ENCODE assay signal across 1 cellular context in the genomic region with DNA sequence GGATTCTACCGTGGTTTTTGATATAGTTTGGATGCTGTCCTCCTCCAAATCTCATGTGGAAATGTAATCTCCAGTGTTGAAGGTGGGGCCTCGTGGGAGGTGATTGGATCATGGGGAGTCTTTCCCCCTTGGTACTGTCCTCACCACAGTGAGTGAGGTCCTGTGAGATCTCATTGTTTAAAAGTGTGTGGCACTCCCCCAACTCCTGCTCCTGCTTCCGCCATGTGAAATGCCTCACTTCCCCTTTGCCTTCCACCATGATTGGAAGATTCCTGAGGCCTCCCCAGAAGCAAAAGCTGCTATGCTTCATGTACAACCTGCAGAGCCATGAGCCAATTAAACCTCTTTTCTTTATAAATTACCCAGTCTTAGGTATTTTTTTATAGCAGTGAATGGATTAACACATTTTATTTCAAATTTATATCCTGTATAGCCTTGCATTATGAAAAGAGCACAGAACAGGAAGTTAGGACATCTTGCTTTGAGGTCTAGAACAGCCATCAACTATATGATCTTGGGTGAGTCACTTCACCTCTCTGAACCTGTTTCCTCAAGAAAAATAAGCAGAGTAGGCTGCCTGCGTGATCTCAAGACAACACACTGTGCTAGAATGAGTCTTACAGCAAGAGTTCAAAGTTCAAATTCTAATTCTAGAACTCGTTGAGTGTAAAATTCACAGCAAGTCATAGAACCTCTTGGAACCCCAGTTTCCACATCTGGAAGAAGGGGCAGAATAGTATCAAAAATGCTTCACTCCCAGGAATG.
TF ChIP-seq lines count a peak whose summit lies in the region.

No MANE protein-coding gene starts in this region.

TF ChIP-seq in GM23338, 12 proteins besides CTCF, POLR2A, EP300 and RAD21 (continued from another document):
- TF ChIP-seq, protein P1, sequence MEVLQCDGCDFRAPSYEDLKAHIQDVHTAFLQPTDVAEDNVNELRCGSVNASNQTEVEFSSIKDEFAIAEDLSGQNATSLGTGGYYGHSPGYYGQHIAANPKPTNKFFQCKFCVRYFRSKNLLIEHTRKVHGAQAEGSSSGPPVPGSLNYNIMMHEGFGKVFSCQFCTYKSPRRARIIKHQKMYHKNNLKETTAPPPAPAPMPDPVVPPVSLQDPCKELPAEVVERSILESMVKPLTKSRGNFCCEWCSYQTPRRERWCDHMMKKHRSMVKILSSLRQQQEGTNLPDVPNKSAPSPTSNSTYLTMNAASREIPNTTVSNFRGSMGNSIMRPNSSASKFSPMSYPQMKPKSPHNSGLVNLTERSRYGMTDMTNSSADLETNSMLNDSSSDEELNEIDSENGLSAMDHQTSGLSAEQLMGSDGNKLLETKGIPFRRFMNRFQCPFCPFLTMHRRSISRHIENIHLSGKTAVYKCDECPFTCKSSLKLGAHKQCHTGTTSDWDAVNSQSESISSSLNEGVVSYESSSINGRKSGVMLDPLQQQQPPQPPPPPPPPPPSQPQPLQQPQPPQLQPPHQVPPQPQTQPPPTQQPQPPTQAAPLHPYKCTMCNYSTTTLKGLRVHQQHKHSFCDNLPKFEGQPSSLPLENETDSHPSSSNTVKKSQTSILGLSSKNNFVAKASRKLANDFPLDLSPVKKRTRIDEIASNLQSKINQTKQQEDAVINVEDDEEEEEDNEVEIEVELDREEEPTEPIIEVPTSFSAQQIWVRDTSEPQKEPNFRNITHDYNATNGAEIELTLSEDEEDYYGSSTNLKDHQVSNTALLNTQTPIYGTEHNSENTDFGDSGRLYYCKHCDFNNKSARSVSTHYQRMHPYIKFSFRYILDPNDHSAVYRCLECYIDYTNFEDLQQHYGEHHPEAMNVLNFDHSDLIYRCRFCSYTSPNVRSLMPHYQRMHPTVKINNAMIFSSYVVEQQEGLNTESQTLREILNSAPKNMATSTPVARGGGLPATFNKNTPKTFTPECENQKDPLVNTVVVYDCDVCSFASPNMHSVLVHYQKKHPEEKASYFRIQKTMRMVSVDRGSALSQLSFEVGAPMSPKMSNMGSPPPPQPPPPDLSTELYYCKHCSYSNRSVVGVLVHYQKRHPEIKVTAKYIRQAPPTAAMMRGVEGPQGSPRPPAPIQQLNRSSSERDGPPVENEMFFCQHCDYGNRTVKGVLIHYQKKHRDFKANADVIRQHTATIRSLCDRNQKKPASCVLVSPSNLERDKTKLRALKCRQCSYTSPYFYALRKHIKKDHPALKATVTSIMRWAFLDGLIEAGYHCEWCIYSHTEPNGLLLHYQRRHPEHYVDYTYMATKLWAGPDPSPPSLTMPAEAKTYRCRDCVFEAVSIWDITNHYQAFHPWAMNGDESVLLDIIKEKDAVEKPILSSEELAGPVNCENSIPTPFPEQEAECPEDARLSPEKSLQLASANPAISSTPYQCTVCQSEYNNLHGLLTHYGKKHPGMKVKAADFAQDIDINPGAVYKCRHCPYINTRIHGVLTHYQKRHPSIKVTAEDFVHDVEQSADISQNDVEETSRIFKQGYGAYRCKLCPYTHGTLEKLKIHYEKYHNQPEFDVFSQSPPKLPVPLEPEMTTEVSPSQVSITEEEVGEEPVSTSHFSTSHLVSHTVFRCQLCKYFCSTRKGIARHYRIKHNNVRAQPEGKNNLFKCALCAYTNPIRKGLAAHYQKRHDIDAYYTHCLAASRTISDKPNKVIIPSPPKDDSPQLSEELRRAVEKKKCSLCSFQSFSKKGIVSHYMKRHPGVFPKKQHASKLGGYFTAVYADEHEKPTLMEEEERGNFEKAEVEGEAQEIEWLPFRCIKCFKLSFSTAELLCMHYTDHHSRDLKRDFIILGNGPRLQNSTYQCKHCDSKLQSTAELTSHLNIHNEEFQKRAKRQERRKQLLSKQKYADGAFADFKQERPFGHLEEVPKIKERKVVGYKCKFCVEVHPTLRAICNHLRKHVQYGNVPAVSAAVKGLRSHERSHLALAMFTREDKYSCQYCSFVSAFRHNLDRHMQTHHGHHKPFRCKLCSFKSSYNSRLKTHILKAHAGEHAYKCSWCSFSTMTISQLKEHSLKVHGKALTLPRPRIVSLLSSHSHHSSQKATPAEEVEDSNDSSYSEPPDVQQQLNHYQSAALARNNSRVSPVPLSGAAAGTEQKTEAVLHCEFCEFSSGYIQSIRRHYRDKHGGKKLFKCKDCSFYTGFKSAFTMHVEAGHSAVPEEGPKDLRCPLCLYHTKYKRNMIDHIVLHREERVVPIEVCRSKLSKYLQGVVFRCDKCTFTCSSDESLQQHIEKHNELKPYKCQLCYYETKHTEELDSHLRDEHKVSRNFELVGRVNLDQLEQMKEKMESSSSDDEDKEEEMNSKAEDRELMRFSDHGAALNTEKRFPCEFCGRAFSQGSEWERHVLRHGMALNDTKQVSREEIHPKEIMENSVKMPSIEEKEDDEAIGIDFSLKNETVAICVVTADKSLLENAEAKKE (CRISPR knock-in tag; IDR thresholded peaks at IDR 0.05), result no peak
- TF ChIP-seq JUNB (IDR thresholded peaks at IDR 0.05; ENCODE audit: unreplicated experiment) (no peak), EZH2phosphoT487 (IDR thresholded peaks at IDR 0.05; ENCODE audit: unreplicated experiment) (no peak), POLR2AphosphoS5 (IDR thresholded peaks at IDR 0.05; ENCODE audit: low read depth) (no peak), CREB1 (CRISPR knock-in tag; IDR thresholded peaks at IDR 0.05; ENCODE audit: low read depth) (no peak), EZH2 (IDR thresholded peaks at IDR 0.05; ENCODE audit: low read depth, unreplicated experiment) (no peak), STAT1 (IDR thresholded peaks at IDR 0.05; ENCODE audit: unreplicated experiment) (no peak), ZNF114 (CRISPR knock-in tag; IDR thresholded peaks at IDR 0.05) (no peak)
